Comparison of ENCODE assay signal across 8 cellular contexts in genomic region chr7:122092964-122093797, GRCh38. TPM values are rescaled to one million over a fixed set of nuclear protein-coding genes. Genes with fewer than 3 reads are reported as not detected.
DNase-seq lines count a peak whose midpoint lies in the region; ATAC-seq and TF ChIP-seq lines count a peak whose summit lies in the region.

No MANE protein-coding gene starts in this region.

- TF ChIP-seq CTCF in fibroblast of mammary gland (conservative IDR thresholded peaks at IDR 0.05; ENCODE audit: control insufficient read depth, insufficient read depth, low read depth, low read length), result peak; percentile 92
- peak; percentile 58 to 72 (median 67) for TF ChIP-seq CTCF in tibial nerve (IDR thresholded peaks at IDR 0.05)

- TF ChIP-seq POLR2A in tibial nerve (IDR thresholded peaks at IDR 0.05), result no peak

- no peaks in the 10 kb centered on the region for H3K4me1 ChIP-seq in tibial nerve

- H3K4me3 ChIP-seq in fibroblast of mammary gland (ENCODE audit: control insufficient read depth, low read depth, low read length) (no peak overlapping the region), tibial nerve (no peak overlapping the region)

- no peaks in the 10 kb centered on the region for H3K9me3 ChIP-seq in tibial nerve

- WGBS in tibial nerve, 2 donors, result 93 to 98% methylated on average over 6 of the region's 6 CpGs

- no peaks in the 10 kb centered on the region for H3K27me3 ChIP-seq in tibial nerve

- TF ChIP-seq EP300 in tibial nerve (IDR thresholded peaks at IDR 0.05), result no peak

- peaks cover 0 to 46% (median under 1%) of the 10 kb centered on the region in 3 donors for H3K36me3 ChIP-seq in tibial nerve

- ATAC-seq in GM21423 (IDR thresholded peaks at IDR 0.05; ENCODE audit: unreplicated experiment), result peak; percentile 92

- DNase-seq in DMS53 (lab: John Stamatoyannopoulos, UW) (peak; percentile 87), HS-27A (ENCODE audit: low read depth) (peak; percentile 31), NOMO-1 treated with DMSO at 0.1 percent for 48 hours (lab: John Stamatoyannopoulos, UW; ENCODE audit: unreplicated experiment) (peak; percentile 12), fibroblast of mammary gland (ENCODE audit: low read depth) (peak; percentile 80), non-pigmented ciliary epithelial cell (ENCODE audit: low read depth) (peak; percentile 73), tibial nerve (ENCODE audit: low spot score in 2 of 2) (peak; percentile 55 to 89)
- DNase-seq in activated CD8-positive, alpha-beta memory T cell treated with anti-CD3 and anti-CD28 coated beads, Interleukin-2, amount 50 U/mL, for 48 hours, result peak; percentile 57

- H3K27ac ChIP-seq in tibial nerve, result no peak overlapping the region

RNA-seq across cellular contexts. Expression of gene AASS, which starts 50.9 kb away (rescaled TPM):
- total RNA-seq in tibial nerve, result 100 to 1,000 TPM; 141 to 231 (median 189) TPM

Comparison
In these comparisons a context has a peak if more than half of its experiments do, and no peak if none do; other contexts are left out.
1. DNase-seq: peak in every context shown above with its lines; median percentile 87 in DMS53; 80 in fibroblast of mammary gland; 73 in non-pigmented ciliary epithelial cell; 72 in tibial nerve; 57 in activated CD8-positive, alpha-beta memory T cell treated with anti-CD3 and anti-CD28 coated beads, Interleukin-2, amount 50 U/mL, for 48 hours; 31 in HS-27A; 12 in NOMO-1 treated with DMSO at 0.1 percent for 48 hours.